ENCODE assay signal across 10 cellular contexts in the genomic region with DNA sequence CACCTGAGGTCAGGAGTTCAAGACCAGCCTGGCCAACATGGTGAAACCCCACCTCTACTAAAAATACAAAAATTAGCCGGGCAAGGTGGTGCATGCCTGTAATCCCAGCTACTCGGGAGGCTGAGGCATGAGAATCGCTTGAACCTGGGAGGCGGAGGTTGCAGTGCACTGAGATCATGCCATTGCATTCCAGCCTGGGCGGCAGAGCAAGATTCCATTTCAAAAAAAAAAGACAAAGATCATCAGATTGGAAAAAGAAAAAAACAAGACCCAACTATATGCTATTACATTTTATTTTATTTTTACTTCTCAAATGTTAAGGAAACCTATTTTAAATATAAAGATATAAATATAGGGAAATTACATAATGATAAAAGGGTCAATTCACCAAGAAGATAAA. TPM values are rescaled to one million over a fixed set of nuclear protein-coding genes. Genes with fewer than 3 reads are reported as not detected.
"Had no signal": no experiment of that assay in that cellular context is flagged by ENCODE, and none has a peak within 500 bp of the region (broad histone marks: within the 10 kb centered on the region; RNA-seq: fewer than 3 reads in every experiment).

No MANE protein-coding gene starts in this region.

RNA-seq across cellular contexts. Expression of a gene that starts 25.0 kb away (rescaled TPM):
- total RNA-seq: activated B cell treated with CpG ODN at 0.5 μM for 24 hours; activated CD4-positive, alpha-beta memory T cell treated with anti-CD3 and anti-CD28 coated beads for 36 hours; activated CD4-positive, alpha-beta memory T cell treated with anti-CD3 and anti-CD28 coated beads, Interleukin-2, amount 10 ng/mL, durations not matched to agents 7 days and 5 days; activated CD4-positive, alpha-beta T cell treated with anti-CD3 and anti-CD28 coated beads for 36 hours; activated CD4-positive, alpha-beta T cell treated with anti-CD3 and anti-CD28 coated beads, Interleukin-2, amount 10 ng/mL, durations not matched to agents 24 days and 14 days; activated CD4-positive, alpha-beta T cell treated with anti-CD3 and anti-CD28 coated beads, Interleukin-2, amount 10 ng/mL, durations not matched to agents 7 days and 5 days; activated CD8-positive, alpha-beta memory T cell treated with anti-CD3 and anti-CD28 coated beads, Interleukin-2, amount 10 ng/mL, durations not matched to agents 7 days and 5 days; activated CD8-positive, alpha-beta T cell treated with anti-CD3 and anti-CD28 coated beads for 36 hours; activated CD8-positive, alpha-beta T cell treated with anti-CD3 and anti-CD28 coated beads, Interleukin-2, amount 10 ng/mL, durations not matched to agents 7 days and 5 days; T-helper 2 cell treated with Interferon-gamma antibody and Interleukin-4, amounts not matched to agents 100 ng/mL and 5 ng/mL, for 36 hours had no signal
